ENCODE assay signal across 7 cellular contexts in the genomic region with DNA sequence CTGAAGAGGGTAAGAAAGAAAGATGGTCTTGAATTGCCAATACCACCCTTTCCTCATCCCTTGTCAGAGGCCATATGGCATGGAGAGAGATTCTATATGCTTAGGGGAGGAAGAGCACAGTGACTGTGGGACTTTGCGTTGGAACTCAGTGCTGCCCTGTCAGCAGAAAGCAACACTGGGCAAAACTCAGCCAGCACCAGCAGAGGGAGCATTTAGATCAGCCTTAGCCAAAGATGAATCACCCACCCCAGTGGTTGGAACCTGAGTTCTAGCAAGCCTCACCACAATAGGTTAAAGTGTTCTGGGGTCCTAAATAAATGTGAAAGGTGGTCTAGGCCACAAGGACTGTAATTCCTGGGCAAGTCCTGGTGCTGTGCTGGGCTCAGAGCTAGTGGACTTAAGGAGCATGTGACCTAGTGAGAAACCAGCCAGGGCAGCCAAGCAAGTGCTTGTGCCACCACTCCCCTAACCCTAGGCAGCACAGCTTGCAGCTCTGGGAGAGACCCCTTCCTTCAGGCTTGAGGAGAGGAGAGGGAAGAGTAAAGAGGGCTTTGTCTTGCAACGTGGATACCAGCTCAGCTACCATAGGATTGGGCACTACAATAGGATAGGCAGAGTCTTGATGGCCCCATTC. TPM values are rescaled to one million over a fixed set of nuclear protein-coding genes. Genes with fewer than 3 reads are reported as not detected.
DNase-seq lines count a peak whose midpoint lies in the region; ATAC-seq and TF ChIP-seq lines count a peak whose summit lies in the region.

No MANE protein-coding gene starts in this region.

- DNase-seq in Jurkat, Clone E6-1 (ENCODE audit: low read depth, low spot score) = peak; percentile 66
- DNase-seq in WTC11 (ENCODE audit: low spot score) (peak; percentile 66), fibroblast of the conjunctiva (ENCODE audit: low read depth) (peak; percentile 20), globus pallidus (ENCODE audit: low spot score) (no peak)
- peak in 2 of 3 donors; percentile 25 to 35 for DNase-seq in stimulated activated CD4-positive, alpha-beta T cell treated with anti-CD3 and anti-CD28 coated beads, Interleukin-12 subunit alpha, Interleukin-12 subunit beta, amount 100 ng/mL, for 48 hours (ENCODE audit: low read depth in 2 of 3, low spot score in 1 of 3)

- H3K36me3 Mint-ChIP-seq in WTC11 = peaks cover 16% of the 10 kb centered on the region

- H3K4me3 ChIP-seq in Jurkat, Clone E6-1 (ENCODE audit: low read length) = no peak overlapping the region

- TF ChIP-seq CTCF in GM12873 (IDR thresholded peaks at IDR 0.05; ENCODE audit: insufficient read depth, low read depth, low read length, missing control alignments) = peak; percentile 88
- no peak; the same call in 1 of the 2 replicates for TF ChIP-seq CTCF in WTC11 (IDR thresholded peaks at IDR 0.05)

- POLR2A ChIA-PET in WTC11 (lab: Charles Lee) = no interaction called here

- H3K27me3 Mint-ChIP-seq in WTC11 (ENCODE audit: low read depth) = no peaks in the 10 kb centered on the region

- ATAC-seq in GM21529 (IDR thresholded peaks at IDR 0.05; ENCODE audit: unreplicated experiment) = peak; percentile 89
- ATAC-seq in WTC11 = peak; percentile 95

- H3K4me3 Mint-ChIP-seq in WTC11 = no peak overlapping the region

- CTCF ChIA-PET in WTC11 (lab: Charles Lee) = interaction anchor here (0.7 to 1.3 kb wide), 4 partner anchors 31 to 175 kb away, joined by 3 to 6 read pairs (median 3); no protein-coding TSS in a partner anchor

- no peak overlapping the region for H3K27ac Mint-ChIP-seq in WTC11

- peaks cover 26% of the 10 kb centered on the region for H3K9me3 Mint-ChIP-seq in WTC11

- peaks cover 30% of the 10 kb centered on the region for H3K4me1 Mint-ChIP-seq in WTC11

TF ChIP-seq in WTC11, 78 proteins besides CTCF, POLR2A, EP300 and RAD21 (continues in another document):
- TF ChIP-seq PRRX2 (CRISPR knock-in tag; IDR thresholded peaks at IDR 0.05) (no peak), HMGA2 (CRISPR knock-in tag; IDR thresholded peaks at IDR 0.05) (no peak), NR2C2 (CRISPR knock-in tag; IDR thresholded peaks at IDR 0.05) (no peak), ETV6 (CRISPR knock-in tag; IDR thresholded peaks at IDR 0.05) (0 out of 2 replicates have a peak, but pooled peaks have one; percentile 41), FOXK1 (CRISPR knock-in tag; IDR thresholded peaks at IDR 0.05) (no peak), SP1 (CRISPR knock-in tag; conservative IDR thresholded peaks at IDR 0.05) (no peak), CBFB (CRISPR knock-in tag; IDR thresholded peaks at IDR 0.05; ENCODE audit: low read depth) (no peak), ZNF263 (CRISPR knock-in tag; IDR thresholded peaks at IDR 0.05; ENCODE audit: low read depth) (no peak), RELA (CRISPR knock-in tag; IDR thresholded peaks at IDR 0.05; ENCODE audit: borderline replicate concordance) (no peak), TEAD4 (CRISPR knock-in tag; IDR thresholded peaks at IDR 0.05) (no peak), GTF2I (CRISPR knock-in tag; conservative IDR thresholded peaks at IDR 0.05) (no peak), ZNF396 (CRISPR knock-in tag; IDR thresholded peaks at IDR 0.05; ENCODE audit: borderline replicate concordance) (no peak), KAT7 (CRISPR knock-in tag; IDR thresholded peaks at IDR 0.05; ENCODE audit: borderline replicate concordance) (no peak)
- TF ChIP-seq, protein P1, sequence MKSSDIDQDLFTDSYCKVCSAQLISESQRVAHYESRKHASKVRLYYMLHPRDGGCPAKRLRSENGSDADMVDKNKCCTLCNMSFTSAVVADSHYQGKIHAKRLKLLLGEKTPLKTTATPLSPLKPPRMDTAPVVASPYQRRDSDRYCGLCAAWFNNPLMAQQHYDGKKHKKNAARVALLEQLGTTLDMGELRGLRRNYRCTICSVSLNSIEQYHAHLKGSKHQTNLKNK (CRISPR knock-in tag; IDR thresholded peaks at IDR 0.05) = no peak
- TF ChIP-seq, protein P2, sequence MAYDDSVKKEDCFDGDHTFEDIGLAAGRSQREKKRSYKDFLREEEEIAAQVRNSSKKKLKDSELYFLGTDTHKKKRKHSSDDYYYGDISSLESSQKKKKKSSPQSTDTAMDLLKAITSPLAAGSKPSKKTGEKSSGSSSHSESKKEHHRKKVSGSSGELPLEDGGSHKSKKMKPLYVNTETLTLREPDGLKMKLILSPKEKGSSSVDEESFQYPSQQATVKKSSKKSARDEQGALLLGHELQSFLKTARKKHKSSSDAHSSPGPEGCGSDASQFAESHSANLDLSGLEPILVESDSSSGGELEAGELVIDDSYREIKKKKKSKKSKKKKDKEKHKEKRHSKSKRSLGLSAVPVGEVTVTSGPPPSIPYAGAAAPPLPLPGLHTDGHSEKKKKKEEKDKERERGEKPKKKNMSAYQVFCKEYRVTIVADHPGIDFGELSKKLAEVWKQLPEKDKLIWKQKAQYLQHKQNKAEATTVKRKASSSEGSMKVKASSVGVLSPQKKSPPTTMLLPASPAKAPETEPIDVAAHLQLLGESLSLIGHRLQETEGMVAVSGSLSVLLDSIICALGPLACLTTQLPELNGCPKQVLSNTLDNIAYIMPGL (CRISPR knock-in tag; IDR thresholded peaks at IDR 0.05) = 0 out of 2 replicates have a peak, but pooled peaks have one; percentile 17
- TF ChIP-seq, protein P3, sequence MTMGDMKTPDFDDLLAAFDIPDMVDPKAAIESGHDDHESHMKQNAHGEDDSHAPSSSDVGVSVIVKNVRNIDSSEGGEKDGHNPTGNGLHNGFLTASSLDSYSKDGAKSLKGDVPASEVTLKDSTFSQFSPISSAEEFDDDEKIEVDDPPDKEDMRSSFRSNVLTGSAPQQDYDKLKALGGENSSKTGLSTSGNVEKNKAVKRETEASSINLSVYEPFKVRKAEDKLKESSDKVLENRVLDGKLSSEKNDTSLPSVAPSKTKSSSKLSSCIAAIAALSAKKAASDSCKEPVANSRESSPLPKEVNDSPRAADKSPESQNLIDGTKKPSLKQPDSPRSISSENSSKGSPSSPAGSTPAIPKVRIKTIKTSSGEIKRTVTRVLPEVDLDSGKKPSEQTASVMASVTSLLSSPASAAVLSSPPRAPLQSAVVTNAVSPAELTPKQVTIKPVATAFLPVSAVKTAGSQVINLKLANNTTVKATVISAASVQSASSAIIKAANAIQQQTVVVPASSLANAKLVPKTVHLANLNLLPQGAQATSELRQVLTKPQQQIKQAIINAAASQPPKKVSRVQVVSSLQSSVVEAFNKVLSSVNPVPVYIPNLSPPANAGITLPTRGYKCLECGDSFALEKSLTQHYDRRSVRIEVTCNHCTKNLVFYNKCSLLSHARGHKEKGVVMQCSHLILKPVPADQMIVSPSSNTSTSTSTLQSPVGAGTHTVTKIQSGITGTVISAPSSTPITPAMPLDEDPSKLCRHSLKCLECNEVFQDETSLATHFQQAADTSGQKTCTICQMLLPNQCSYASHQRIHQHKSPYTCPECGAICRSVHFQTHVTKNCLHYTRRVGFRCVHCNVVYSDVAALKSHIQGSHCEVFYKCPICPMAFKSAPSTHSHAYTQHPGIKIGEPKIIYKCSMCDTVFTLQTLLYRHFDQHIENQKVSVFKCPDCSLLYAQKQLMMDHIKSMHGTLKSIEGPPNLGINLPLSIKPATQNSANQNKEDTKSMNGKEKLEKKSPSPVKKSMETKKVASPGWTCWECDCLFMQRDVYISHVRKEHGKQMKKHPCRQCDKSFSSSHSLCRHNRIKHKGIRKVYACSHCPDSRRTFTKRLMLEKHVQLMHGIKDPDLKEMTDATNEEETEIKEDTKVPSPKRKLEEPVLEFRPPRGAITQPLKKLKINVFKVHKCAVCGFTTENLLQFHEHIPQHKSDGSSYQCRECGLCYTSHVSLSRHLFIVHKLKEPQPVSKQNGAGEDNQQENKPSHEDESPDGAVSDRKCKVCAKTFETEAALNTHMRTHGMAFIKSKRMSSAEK (CRISPR knock-in tag; IDR thresholded peaks at IDR 0.05; ENCODE audit: borderline replicate concordance) = 0 out of 2 replicates have a peak, but pooled peaks have one; percentile 34
- TF ChIP-seq, protein P4, sequence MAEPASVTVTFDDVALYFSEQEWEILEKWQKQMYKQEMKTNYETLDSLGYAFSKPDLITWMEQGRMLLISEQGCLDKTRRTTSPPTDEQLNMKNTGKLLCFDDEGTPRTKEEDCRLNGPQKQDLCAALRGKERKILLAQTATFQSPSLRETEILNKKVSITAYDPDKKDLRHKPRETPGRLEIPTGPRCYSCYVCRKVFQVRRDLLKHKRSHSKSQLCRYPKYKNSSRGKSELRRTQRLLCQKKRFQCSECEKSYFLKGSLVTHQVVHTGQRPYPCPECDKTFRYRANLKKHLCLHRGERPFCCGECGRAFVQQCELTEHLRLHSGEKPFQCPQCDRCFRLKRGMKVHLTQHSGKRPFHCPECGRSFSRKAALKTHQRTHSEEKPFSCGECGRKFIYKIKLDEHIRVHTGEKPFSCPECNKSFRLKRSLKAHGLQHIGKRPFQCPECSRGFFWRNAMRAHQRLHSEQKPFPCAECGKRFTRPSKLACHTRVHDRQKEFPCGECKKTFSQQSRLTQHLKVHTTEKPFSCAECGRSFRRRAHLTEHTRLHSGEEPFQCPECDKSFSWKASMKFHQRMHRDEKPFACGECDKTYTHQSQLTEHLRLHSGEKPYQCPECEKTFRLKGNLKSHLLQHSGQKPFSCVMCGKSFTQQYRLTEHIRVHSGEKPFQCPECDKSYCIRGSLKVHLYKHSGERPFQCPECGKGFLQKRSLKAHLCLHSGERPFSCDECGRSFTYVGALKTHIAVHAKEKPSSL (CRISPR knock-in tag; conservative IDR thresholded peaks at IDR 0.05) = no peak
- TF ChIP-seq, protein P5, sequence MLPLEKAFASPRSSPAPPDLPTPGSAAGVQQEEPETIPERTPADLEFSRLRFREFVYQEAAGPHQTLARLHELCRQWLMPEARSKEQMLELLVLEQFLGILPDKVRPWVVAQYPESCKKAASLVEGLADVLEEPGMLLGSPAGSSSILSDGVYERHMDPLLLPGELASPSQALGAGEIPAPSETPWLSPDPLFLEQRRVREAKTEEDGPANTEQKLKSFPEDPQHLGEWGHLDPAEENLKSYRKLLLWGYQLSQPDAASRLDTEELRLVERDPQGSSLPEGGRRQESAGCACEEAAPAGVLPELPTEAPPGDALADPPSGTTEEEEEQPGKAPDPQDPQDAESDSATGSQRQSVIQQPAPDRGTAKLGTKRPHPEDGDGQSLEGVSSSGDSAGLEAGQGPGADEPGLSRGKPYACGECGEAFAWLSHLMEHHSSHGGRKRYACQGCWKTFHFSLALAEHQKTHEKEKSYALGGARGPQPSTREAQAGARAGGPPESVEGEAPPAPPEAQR (CRISPR knock-in tag; IDR thresholded peaks at IDR 0.05) = no peak
- TF ChIP-seq, protein P6, sequence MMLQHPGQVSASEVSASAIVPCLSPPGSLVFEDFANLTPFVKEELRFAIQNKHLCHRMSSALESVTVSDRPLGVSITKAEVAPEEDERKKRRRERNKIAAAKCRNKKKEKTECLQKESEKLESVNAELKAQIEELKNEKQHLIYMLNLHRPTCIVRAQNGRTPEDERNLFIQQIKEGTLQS (CRISPR knock-in tag; conservative IDR thresholded peaks at IDR 0.05) = no peak

RNA-seq across cellular contexts. Expression of a gene that starts 11.4 kb away (rescaled TPM):
- polyA plus RNA-seq in Jurkat, Clone E6-1 (2012; ENCODE audit: insufficient read depth, insufficient read length) = 46.5 TPM
- 239 to 267 TPM (median 240 TPM) in 3 replicates for total RNA-seq in WTC11 (2021)
